Comparison of ENCODE assay signal across 1 cellular context in the genomic region with DNA sequence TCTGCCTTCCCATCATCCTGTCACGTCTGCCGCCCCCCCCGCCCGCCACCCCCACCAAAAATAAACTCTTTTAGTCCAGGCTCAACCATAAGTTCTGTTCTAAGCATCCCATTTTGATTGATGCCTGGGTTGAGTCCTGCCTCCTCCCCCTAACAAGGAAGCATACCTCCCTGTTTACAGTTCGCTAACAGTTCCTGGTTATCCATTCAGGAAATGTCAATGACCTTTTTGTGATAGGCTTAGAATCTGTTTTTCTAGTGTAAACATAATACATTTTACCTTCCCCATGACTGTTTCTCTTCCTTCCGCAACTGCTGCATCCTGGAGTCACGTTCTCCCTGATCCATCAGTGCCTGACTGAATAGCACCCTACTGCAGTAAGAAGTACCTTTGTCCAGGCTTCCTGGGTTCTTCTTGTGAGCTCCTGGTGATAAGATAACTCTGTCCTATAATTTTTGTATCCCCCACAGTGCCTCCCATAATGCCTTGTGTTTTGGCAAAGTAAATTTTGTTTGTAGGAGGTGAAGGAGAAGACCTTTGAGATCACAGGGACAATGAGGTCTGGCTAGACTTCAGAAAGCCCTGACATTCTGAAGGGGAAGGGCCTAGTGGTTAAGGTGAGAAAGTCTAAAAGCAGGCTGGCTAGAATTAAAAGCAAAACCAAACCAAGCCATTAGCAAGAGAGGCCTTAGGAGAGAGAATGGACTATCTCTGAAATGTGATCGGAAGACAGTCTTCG.
A peak's percentile ranks its signal among the peaks of the same experiment; 100 is the strongest.
TF ChIP-seq lines count a peak whose summit lies in the region.

No MANE protein-coding gene starts in this region.

TF ChIP-seq in HepG2, 621 proteins besides CTCF, POLR2A, EP300 and RAD21 (continued from another document and continues in another):
- TF ChIP-seq, protein P1, sequence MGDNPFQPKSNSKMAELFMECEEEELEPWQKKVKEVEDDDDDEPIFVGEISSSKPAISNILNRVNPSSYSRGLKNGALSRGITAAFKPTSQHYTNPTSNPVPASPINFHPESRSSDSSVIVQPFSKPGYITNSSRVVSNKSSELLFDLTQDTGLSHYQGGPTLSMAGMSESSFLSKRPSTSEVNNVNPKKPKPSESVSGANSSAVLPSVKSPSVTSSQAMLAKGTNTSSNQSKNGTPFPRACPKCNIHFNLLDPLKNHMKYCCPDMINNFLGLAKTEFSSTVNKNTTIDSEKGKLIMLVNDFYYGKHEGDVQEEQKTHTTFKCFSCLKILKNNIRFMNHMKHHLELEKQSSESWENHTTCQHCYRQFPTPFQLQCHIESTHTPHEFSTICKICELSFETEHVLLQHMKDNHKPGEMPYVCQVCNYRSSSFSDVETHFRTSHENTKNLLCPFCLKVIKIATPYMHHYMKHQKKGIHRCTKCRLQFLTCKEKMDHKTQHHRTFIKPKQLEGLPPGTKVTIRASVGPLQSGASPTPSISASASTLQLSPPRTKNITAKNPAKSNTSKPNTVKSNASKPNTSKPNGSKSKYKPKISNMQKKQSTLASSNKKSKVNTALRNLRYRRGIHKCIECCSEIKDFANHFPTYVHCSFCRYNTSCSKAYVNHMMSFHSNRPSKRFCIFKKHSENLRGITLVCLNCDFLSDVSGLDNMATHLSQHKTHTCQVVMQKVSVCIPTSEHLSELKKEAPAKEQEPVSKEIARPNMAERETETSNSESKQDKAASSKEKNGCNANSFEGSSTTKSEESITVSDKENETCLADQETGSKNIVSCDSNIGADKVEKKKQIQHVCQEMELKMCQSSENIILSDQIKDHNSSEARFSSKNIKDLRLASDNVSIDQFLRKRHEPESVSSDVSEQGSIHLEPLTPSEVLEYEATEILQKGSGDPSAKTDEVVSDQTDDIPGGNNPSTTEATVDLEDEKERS (CRISPR knock-in tag; IDR thresholded peaks at IDR 0.05) = 0 out of 2 replicates have a peak, but pooled peaks have one; percentile 61
- TF ChIP-seq KDM4B (CRISPR knock-in tag; IDR thresholded peaks at IDR 0.05) (no peak), THAP11 (CRISPR knock-in tag; IDR thresholded peaks at IDR 0.05) (no peak), ZNF747 (CRISPR knock-in tag; IDR thresholded peaks at IDR 0.05; ENCODE audit: borderline replicate concordance) (no peak), TEAD2 (CRISPR knock-in tag; IDR thresholded peaks at IDR 0.05) (no peak), ZNF788 (CRISPR knock-in tag; IDR thresholded peaks at IDR 0.05; ENCODE audit: borderline replicate concordance) (no peak; the same call in 1 of the 2 replicates), FOXA1 (IDR thresholded peaks at IDR 0.05) (peak; percentile 56; the same call in 1 of the 2 replicates), FOXA1 (CRISPR knock-in tag; IDR thresholded peaks at IDR 0.05) (peak; percentile 96), ZNF251 (CRISPR knock-in tag; IDR thresholded peaks at IDR 0.05) (no peak), ZNF30 (CRISPR knock-in tag; IDR thresholded peaks at IDR 0.05) (no peak), ZNF598 (CRISPR knock-in tag; IDR thresholded peaks at IDR 0.05; ENCODE audit: borderline replicate concordance) (no peak), DPF2 (CRISPR knock-in tag; IDR thresholded peaks at IDR 0.05; ENCODE audit: borderline replicate concordance, low read depth) (no peak; the same call in 1 of the 2 replicates), ISX (CRISPR knock-in tag; conservative IDR thresholded peaks at IDR 0.05) (no peak), TCF7 (IDR thresholded peaks at IDR 0.05; ENCODE audit: low read depth) (peak; percentile 40), ATAD3A (CRISPR knock-in tag; IDR thresholded peaks at IDR 0.05) (no peak), SOX13 (IDR thresholded peaks at IDR 0.05) (peak; percentile 63), SOX13 (CRISPR knock-in tag; conservative IDR thresholded peaks at IDR 0.05 in 1 of 2, IDR thresholded peaks at IDR 0.05 in 1 of 2) (peak in 1 of 2 experiments; percentile 86; a peak in 2 of 4 replicates), ZNF205 (CRISPR knock-in tag; IDR thresholded peaks at IDR 0.05) (no peak; the same call in 1 of the 2 replicates), PCBP2 (optimal IDR thresholded peaks at IDR 0.05; ENCODE audit: low read depth, low read length, poor library complexity, severe bottlenecking) (no peak), ZNF256 (CRISPR knock-in tag; conservative IDR thresholded peaks at IDR 0.05) (no peak), NAIF1 (CRISPR knock-in tag; IDR thresholded peaks at IDR 0.05; ENCODE audit: borderline replicate concordance) (no peak), ZNF296 (CRISPR knock-in tag; conservative IDR thresholded peaks at IDR 0.05) (no peak), SYNCRIP (IDR thresholded peaks at IDR 0.05; ENCODE audit: insufficient read depth, low read depth, low read length) (no peak), ZMYM2 (CRISPR knock-in tag; IDR thresholded peaks at IDR 0.05) (no peak), HNRNPL (IDR thresholded peaks at IDR 0.05; ENCODE audit: low read depth, low read length) (no peak), ZNF577 (CRISPR knock-in tag; IDR thresholded peaks at IDR 0.05; ENCODE audit: borderline replicate concordance, low read depth) (no peak), KLF6 (CRISPR knock-in tag; IDR thresholded peaks at IDR 0.05) (no peak; the same call in 1 of the 2 replicates), WIZ (CRISPR knock-in tag; IDR thresholded peaks at IDR 0.05) (no peak), ZKSCAN5 (CRISPR knock-in tag; IDR thresholded peaks at IDR 0.05) (no peak), ZNF879 (CRISPR knock-in tag; IDR thresholded peaks at IDR 0.05) (no peak), HNRNPLL (IDR thresholded peaks at IDR 0.05; ENCODE audit: low read depth, low read length, poor library complexity, severe bottlenecking) (no peak), ZNF224 (CRISPR knock-in tag; IDR thresholded peaks at IDR 0.05) (no peak), ZNF33B (CRISPR knock-in tag; IDR thresholded peaks at IDR 0.05) (no peak), ZNF235 (CRISPR knock-in tag; IDR thresholded peaks at IDR 0.05; ENCODE audit: borderline replicate concordance) (no peak), ZNF468 (CRISPR knock-in tag; IDR thresholded peaks at IDR 0.05) (no peak)
- TF ChIP-seq, protein P2, sequence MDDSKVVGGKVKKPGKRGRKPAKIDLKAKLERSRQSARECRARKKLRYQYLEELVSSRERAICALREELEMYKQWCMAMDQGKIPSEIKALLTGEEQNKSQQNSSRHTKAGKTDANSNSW (CRISPR knock-in tag; IDR thresholded peaks at IDR 0.05; ENCODE audit: borderline replicate concordance) = no peak
- TF ChIP-seq, protein P3, sequence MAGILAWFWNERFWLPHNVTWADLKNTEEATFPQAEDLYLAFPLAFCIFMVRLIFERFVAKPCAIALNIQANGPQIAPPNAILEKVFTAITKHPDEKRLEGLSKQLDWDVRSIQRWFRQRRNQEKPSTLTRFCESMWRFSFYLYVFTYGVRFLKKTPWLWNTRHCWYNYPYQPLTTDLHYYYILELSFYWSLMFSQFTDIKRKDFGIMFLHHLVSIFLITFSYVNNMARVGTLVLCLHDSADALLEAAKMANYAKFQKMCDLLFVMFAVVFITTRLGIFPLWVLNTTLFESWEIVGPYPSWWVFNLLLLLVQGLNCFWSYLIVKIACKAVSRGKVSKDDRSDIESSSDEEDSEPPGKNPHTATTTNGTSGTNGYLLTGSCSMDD (CRISPR knock-in tag; IDR thresholded peaks at IDR 0.05) = no peak
- TF ChIP-seq, protein P4, sequence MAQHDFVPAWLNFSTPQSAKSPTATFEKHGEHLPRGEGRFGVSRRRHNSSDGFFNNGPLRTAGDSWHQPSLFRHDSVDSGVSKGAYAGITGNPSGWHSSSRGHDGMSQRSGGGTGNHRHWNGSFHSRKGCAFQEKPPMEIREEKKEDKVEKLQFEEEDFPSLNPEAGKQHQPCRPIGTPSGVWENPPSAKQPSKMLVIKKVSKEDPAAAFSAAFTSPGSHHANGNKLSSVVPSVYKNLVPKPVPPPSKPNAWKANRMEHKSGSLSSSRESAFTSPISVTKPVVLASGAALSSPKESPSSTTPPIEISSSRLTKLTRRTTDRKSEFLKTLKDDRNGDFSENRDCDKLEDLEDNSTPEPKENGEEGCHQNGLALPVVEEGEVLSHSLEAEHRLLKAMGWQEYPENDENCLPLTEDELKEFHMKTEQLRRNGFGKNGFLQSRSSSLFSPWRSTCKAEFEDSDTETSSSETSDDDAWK (CRISPR knock-in tag; IDR thresholded peaks at IDR 0.05) = no peak
- TF ChIP-seq, protein P5, sequence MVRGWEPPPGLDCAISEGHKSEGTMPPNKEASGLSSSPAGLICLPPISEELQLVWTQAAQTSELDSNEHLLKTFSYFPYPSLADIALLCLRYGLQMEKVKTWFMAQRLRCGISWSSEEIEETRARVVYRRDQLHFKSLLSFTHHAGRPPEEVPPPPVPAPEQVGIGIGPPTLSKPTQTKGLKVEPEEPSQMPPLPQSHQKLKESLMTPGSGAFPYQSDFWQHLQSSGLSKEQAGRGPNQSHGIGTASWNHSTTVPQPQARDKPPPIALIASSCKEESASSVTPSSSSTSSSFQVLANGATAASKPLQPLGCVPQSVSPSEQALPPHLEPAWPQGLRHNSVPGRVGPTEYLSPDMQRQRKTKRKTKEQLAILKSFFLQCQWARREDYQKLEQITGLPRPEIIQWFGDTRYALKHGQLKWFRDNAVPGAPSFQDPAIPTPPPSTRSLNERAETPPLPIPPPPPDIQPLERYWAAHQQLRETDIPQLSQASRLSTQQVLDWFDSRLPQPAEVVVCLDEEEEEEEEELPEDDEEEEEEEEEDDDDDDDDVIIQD (CRISPR knock-in tag; IDR thresholded peaks at IDR 0.05; ENCODE audit: low read depth) = peak; percentile 7; the same call in 1 of the 2 replicates
- TF ChIP-seq, protein P6, sequence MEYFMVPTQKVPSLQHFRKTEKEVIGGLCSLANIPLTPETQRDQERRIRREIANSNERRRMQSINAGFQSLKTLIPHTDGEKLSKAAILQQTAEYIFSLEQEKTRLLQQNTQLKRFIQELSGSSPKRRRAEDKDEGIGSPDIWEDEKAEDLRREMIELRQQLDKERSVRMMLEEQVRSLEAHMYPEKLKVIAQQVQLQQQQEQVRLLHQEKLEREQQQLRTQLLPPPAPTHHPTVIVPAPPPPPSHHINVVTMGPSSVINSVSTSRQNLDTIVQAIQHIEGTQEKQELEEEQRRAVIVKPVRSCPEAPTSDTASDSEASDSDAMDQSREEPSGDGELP (IDR thresholded peaks at IDR 0.05; ENCODE audit: borderline replicate concordance, low read depth) = no peak; the same call in 1 of the 2 replicates
- TF ChIP-seq, protein P7, sequence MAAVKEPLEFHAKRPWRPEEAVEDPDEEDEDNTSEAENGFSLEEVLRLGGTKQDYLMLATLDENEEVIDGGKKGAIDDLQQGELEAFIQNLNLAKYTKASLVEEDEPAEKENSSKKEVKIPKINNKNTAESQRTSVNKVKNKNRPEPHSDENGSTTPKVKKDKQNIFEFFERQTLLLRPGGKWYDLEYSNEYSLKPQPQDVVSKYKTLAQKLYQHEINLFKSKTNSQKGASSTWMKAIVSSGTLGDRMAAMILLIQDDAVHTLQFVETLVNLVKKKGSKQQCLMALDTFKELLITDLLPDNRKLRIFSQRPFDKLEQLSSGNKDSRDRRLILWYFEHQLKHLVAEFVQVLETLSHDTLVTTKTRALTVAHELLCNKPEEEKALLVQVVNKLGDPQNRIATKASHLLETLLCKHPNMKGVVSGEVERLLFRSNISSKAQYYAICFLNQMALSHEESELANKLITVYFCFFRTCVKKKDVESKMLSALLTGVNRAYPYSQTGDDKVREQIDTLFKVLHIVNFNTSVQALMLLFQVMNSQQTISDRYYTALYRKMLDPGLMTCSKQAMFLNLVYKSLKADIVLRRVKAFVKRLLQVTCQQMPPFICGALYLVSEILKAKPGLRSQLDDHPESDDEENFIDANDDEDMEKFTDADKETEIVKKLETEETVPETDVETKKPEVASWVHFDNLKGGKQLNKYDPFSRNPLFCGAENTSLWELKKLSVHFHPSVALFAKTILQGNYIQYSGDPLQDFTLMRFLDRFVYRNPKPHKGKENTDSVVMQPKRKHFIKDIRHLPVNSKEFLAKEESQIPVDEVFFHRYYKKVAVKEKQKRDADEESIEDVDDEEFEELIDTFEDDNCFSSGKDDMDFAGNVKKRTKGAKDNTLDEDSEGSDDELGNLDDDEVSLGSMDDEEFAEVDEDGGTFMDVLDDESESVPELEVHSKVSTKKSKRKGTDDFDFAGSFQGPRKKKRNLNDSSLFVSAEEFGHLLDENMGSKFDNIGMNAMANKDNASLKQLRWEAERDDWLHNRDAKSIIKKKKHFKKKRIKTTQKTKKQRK (IDR thresholded peaks at IDR 0.05; ENCODE audit: low read length) = no peak
- TF ChIP-seq, protein P8, sequence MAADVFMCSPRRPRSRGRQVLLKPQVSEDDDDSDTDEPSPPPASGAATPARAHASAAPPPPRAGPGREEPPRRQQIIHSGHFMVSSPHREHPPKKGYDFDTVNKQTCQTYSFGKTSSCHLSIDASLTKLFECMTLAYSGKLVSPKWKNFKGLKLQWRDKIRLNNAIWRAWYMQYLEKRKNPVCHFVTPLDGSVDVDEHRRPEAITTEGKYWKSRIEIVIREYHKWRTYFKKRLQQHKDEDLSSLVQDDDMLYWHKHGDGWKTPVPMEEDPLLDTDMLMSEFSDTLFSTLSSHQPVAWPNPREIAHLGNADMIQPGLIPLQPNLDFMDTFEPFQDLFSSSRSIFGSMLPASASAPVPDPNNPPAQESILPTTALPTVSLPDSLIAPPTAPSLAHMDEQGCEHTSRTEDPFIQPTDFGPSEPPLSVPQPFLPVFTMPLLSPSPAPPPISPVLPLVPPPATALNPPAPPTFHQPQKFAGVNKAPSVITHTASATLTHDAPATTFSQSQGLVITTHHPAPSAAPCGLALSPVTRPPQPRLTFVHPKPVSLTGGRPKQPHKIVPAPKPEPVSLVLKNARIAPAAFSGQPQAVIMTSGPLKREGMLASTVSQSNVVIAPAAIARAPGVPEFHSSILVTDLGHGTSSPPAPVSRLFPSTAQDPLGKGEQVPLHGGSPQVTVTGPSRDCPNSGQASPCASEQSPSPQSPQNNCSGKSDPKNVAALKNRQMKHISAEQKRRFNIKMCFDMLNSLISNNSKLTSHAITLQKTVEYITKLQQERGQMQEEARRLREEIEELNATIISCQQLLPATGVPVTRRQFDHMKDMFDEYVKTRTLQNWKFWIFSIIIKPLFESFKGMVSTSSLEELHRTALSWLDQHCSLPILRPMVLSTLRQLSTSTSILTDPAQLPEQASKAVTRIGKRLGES (CRISPR knock-in tag; IDR thresholded peaks at IDR 0.05; ENCODE audit: borderline replicate concordance) = no peak
- TF ChIP-seq, protein P9, sequence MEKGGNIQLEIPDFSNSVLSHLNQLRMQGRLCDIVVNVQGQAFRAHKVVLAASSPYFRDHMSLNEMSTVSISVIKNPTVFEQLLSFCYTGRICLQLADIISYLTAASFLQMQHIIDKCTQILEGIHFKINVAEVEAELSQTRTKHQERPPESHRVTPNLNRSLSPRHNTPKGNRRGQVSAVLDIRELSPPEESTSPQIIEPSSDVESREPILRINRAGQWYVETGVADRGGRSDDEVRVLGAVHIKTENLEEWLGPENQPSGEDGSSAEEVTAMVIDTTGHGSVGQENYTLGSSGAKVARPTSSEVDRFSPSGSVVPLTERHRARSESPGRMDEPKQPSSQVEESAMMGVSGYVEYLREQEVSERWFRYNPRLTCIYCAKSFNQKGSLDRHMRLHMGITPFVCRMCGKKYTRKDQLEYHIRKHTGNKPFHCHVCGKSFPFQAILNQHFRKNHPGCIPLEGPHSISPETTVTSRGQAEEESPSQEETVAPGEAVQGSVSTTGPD (CRISPR knock-in tag; IDR thresholded peaks at IDR 0.05) = no peak; the same call in 1 of the 2 replicates
- TF ChIP-seq, protein P10, sequence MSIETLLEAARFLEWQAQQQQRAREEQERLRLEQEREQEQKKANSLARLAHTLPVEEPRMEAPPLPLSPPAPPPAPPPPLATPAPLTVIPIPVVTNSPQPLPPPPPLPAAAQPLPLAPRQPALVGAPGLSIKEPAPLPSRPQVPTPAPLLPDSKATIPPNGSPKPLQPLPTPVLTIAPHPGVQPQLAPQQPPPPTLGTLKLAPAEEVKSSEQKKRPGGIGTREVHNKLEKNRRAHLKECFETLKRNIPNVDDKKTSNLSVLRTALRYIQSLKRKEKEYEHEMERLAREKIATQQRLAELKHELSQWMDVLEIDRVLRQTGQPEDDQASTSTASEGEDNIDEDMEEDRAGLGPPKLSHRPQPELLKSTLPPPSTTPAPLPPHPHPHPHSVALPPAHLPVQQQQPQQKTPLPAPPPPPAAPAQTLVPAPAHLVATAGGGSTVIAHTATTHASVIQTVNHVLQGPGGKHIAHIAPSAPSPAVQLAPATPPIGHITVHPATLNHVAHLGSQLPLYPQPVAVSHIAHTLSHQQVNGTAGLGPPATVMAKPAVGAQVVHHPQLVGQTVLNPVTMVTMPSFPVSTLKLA (IDR thresholded peaks at IDR 0.05) = 0 out of 2 replicates have a peak, but pooled peaks have one; percentile 10
